In genomic region chr17:31487063-31487647, GRCh38 we compare ENCODE assay signal across 9 cellular contexts.
DNase-seq lines count a peak whose midpoint lies in the region; ATAC-seq and TF ChIP-seq lines count a peak whose summit lies in the region.
"Had no signal": no experiment of that assay in that cellular context is flagged by ENCODE, and none has a peak within 500 bp of the region (broad histone marks: within the 10 kb centered on the region; RNA-seq: fewer than 3 reads in every experiment).

No MANE protein-coding gene starts in this region.

- H3K9me3 ChIP-seq in BLaER1 (no peaks in the 10 kb centered on the region), MM.1S (replicated peaks; ENCODE audit: insufficient read depth, low read length) (no peaks in the 10 kb centered on the region), ectodermal cell (ENCODE audit: control insufficient read depth, low read length) (no peaks in the 10 kb centered on the region), neural cell (ENCODE audit: low read length) (no peaks in the 10 kb centered on the region)

- H4K20me1 ChIP-seq in BLaER1 (peaks cover 41% of the 10 kb centered on the region), MM.1S (ENCODE audit: insufficient read depth, low read length) (no peaks in the 10 kb centered on the region), neural cell (ENCODE audit: insufficient read depth) (no peaks in the 10 kb centered on the region)

- no peak for TF ChIP-seq RAD21 in neural cell (conservative IDR thresholded peaks at IDR 0.05)

- peak overlapping the region; percentile 88 for H3K4me2 ChIP-seq in BLaER1
- H3K4me2 ChIP-seq in MM.1S (ENCODE audit: low read depth, low read length) = peak overlapping the region; percentile 99
- H3K4me2 ChIP-seq in neural cell (ENCODE audit: low read length) = peak overlapping the region; percentile 39

- WGBS in ectodermal cell, 2 experiments = 36 to 37% methylated on average over 17 of the region's 17 CpGs

- peak overlapping the region; percentile 99 for H2AFZ ChIP-seq in MM.1S (ENCODE audit: low read length)
- peak overlapping the region; percentile 40 for H2AFZ ChIP-seq in neural cell (ENCODE audit: low read depth, low read length)

- ATAC-seq in GM19467 (IDR thresholded peaks at IDR 0.05; ENCODE audit: unreplicated experiment) = no peak

- H3K36me3 ChIP-seq in BLaER1 (no peaks in the 10 kb centered on the region), MM.1S (replicated peaks; ENCODE audit: insufficient read depth, low read length) (no peaks in the 10 kb centered on the region), ectodermal cell (ENCODE audit: control insufficient read depth, insufficient read depth, low read length) (no peaks in the 10 kb centered on the region), neural cell (ENCODE audit: insufficient read depth, low read length) (no peaks in the 10 kb centered on the region)

- H3K4me3 ChIP-seq in BLaER1 = peak overlapping the region; percentile 97
- peak overlapping the region; percentile 69 for H3K4me3 ChIP-seq in MM.1S (ENCODE audit: low read length)
- peak overlapping the region; percentile 42 for H3K4me3 ChIP-seq in ectodermal cell (ENCODE audit: insufficient read depth, low read depth, low read length)
- peak overlapping the region; percentile 95 for H3K4me3 ChIP-seq in neural cell (ENCODE audit: low read length)

- H3K4me1 ChIP-seq in BLaER1 = peaks cover 45% of the 10 kb centered on the region
- peaks cover 21% of the 10 kb centered on the region for H3K4me1 ChIP-seq in MM.1S (ENCODE audit: low read length)
- H3K4me1 ChIP-seq in ectodermal cell (ENCODE audit: control insufficient read depth, insufficient read depth, low read length) = peaks cover 15% of the 10 kb centered on the region

- H3K27me3 ChIP-seq in BLaER1 (no peaks in the 10 kb centered on the region), MM.1S (replicated peaks; ENCODE audit: insufficient read depth, low read length) (no peaks in the 10 kb centered on the region), ectodermal cell (ENCODE audit: control insufficient read depth, insufficient read depth, low read length, poor library complexity, severe bottlenecking) (peaks cover 39% of the 10 kb centered on the region), neural cell (ENCODE audit: insufficient read depth, low read depth, low read length) (peaks cover 21% of the 10 kb centered on the region)

- H3F3A ChIP-seq in MM.1S (ENCODE audit: insufficient read depth, low read length) (peaks cover 5% of the 10 kb centered on the region; the same call in 1 of the 2 replicates), neural cell (ENCODE audit: insufficient read depth, low read length, poor library complexity, severe bottlenecking) (no peaks in the 10 kb centered on the region)

- TF ChIP-seq EP300 in neural cell (conservative IDR thresholded peaks at IDR 0.05; ENCODE audit: poor library complexity, severe bottlenecking) = no peak

- peaks cover 21% of the 10 kb centered on the region for H3K79me2 ChIP-seq in MM.1S (ENCODE audit: low read length)
- H3K79me2 ChIP-seq in neural cell (replicated peaks; ENCODE audit: insufficient read depth, low read length) = no peaks in the 10 kb centered on the region

- DNase-seq in MM.1S = no peak
- no peak for DNase-seq in NCI-H526 treated with DMSO at 0.1 percent for 48 hours (lab: John Stamatoyannopoulos, UW)
- DNase-seq in OCI-M1 (lab: John Stamatoyannopoulos, UW) = no peak
- no peak for DNase-seq in medulla oblongata (ENCODE audit: extremely low spot score)
- DNase-seq: amniotic stem cell had no signal

- no peak overlapping the region for H3K27ac ChIP-seq in BLaER1
- peak overlapping the region; percentile 14; the same call in 1 of the 2 replicates for H3K27ac ChIP-seq in MM.1S (ENCODE audit: low read length)
- H3K27ac ChIP-seq in ectodermal cell (ENCODE audit: insufficient read depth, low read depth, low read length, poor library complexity, severe bottlenecking) = no peak overlapping the region
- no peak overlapping the region for H3K27ac ChIP-seq in neural cell (ENCODE audit: low read length)

- peak overlapping the region; percentile 57; the same call in 1 of the 2 replicates for H3K9ac ChIP-seq in BLaER1
- H3K9ac ChIP-seq in MM.1S (ENCODE audit: low read length) = peak overlapping the region; percentile 52; the same call in 1 of the 2 replicates
- H3K9ac ChIP-seq in neural cell (ENCODE audit: low read length) = peak overlapping the region; percentile 47

- no peak for TF ChIP-seq CTCF in MM.1S (IDR thresholded peaks at IDR 0.05; ENCODE audit: low read length)
- no peak for TF ChIP-seq CTCF in neural cell (IDR thresholded peaks at IDR 0.05; ENCODE audit: poor library complexity, severe bottlenecking)

- H3K9me2 ChIP-seq in MM.1S (replicated peaks; ENCODE audit: insufficient read depth, low read length) (no peaks in the 10 kb centered on the region), neural cell (ENCODE audit: insufficient read depth, low read length) (no peaks in the 10 kb centered on the region)

TF ChIP-seq in neural cell, 6 proteins besides CTCF, POLR2A, EP300 and RAD21:
- TF ChIP-seq POLR2AphosphoS5 (IDR thresholded peaks at IDR 0.05) = no peak
- TF ChIP-seq SMC3 (conservative IDR thresholded peaks at IDR 0.05; ENCODE audit: poor library complexity) = no peak
- TF ChIP-seq EZH2 (IDR thresholded peaks at IDR 0.05; ENCODE audit: borderline replicate concordance, insufficient read depth, low read length, poor library complexity, severe bottlenecking) = no peak
- TF ChIP-seq REST (IDR thresholded peaks at IDR 0.05; ENCODE audit: borderline replicate concordance) = no peak
- TF ChIP-seq MXI1 (conservative IDR thresholded peaks at IDR 0.05; ENCODE audit: poor library complexity, severe bottlenecking) = no peak
- no peak for TF ChIP-seq TAF1 (IDR thresholded peaks at IDR 0.05; ENCODE audit: low read depth)
TF ChIP-seq in neural cell: peak in this region for 0.

Comparison
In these comparisons a context has a peak if more than half of its experiments do, and no peak if none do; other contexts are left out.
1. H3K4me2 ChIP-seq: peak in every context shown above with its lines; median percentile 99 in MM.1S; 88 in BLaER1; 39 in neural cell.
2. H3K4me3 ChIP-seq: peak in every context shown above with its lines; median percentile 97 in BLaER1; 95 in neural cell; 69 in MM.1S; 42 in ectodermal cell.